In the genomic region with DNA sequence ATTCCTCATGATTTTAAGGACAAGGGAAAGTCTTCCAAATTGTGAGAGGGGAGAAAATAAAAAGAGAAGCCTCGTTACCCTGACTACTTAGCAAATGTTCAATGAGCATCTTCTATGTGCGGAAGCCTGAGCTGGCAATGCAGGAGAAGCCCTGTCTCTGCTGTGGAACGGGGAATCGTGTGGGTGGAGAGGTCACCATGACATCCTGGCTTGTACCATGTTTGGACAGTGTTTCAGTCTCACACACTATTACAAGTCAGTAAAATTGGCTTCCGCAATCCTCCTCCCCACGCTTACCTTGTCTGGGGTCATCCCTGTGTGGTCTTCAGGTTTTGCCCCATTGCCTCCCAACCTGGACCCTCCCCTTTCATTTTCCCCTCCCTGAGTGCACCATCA, we compare ENCODE assay signal across 19 cellular contexts.
DNase-seq lines count a peak whose midpoint lies in the region; ATAC-seq, FAIRE-seq and TF ChIP-seq lines count a peak whose summit lies in the region.
"Had no signal": no experiment of that assay in that cellular context is flagged by ENCODE, and none has a peak within 500 bp of the region (broad histone marks: within the 10 kb centered on the region; RNA-seq: fewer than 3 reads in every experiment).

No MANE protein-coding gene starts in this region.

- H3K79me1 ChIP-seq in H1 (ENCODE audit: low read depth, low read length), result no peaks in the 10 kb centered on the region

- no peak overlapping the region for H4K91ac ChIP-seq in H1 (replicated peaks; ENCODE audit: insufficient read length, low read length)

- WGBS in H1 (ENCODE audit: extremely low coverage in 1 of 2, insufficient coverage in 1 of 2, insufficient read length in 1 of 2, insufficient replicate concordance in 2 of 2, low coverage in 1 of 2, low lambda C conversion rate in 2 of 2, missing lambda C conversion rate in 1 of 2), 2 experiments, result 92% methylated on average over 6 of the region's 6 CpGs; no CpG with 5 or more reads in 1 of the 2 experiments
- WGBS in testis, 2 donors, result 56 to 71% methylated on average over 6 of the region's 6 CpGs
- 82% methylated on average over 6 of the region's 6 CpGs for WGBS in lower leg skin, 2 donors

- H3K9me3 Mint-ChIP-seq in GM23338 (no peaks in the 10 kb centered on the region; the same call in 2 of the 3 replicates), neural progenitor cell (peaks cover 3% of the 10 kb centered on the region)
- H3K9me3 Mint-ChIP-seq: CD8-positive, alpha-beta memory T cell had no signal

- H3K36me3 ChIP-seq in GM23338 (ENCODE audit: insufficient read depth), result no peaks in the 10 kb centered on the region
- H3K36me3 ChIP-seq in H1 (ENCODE audit: control insufficient read depth in 2 of 4, insufficient read depth in 4 of 4, low read length in 3 of 4), result no peaks in the 10 kb centered on the region
- H3K36me3 ChIP-seq in neural progenitor cell, result no peaks in the 10 kb centered on the region
- no peaks in the 10 kb centered on the region for H3K36me3 ChIP-seq in testis (ENCODE audit: low read depth, missing control alignments)
- H3K36me3 ChIP-seq: BLaER1 had no signal

- intact Hi-C loops in testis (cut with DNase I; ENCODE audit: low total_unique reads) (no loop called here), lower leg skin (cut with DNase I; ENCODE audit: low total_unique reads) (no loop called here)

- no peak for FAIRE-seq in H1 (lab: Jason Lieb, UNC)
- FAIRE-seq: GM12892, GM19239, H54 had no signal

- H3K27ac ChIP-seq in GM23338 (ENCODE audit: low read depth) (no peak overlapping the region), H1 (ENCODE audit: low read depth, low read length) (no peak overlapping the region), neural progenitor cell (no peak overlapping the region), testis (peak overlapping the region in 1 of 2 donors; percentile 81)
- H3K27ac ChIP-seq: BLaER1, HL-60 had no signal

- H3K56ac ChIP-seq in H1 (replicated peaks; ENCODE audit: insufficient read length, low read depth, low read length), result no peak overlapping the region

- H2BK120ac ChIP-seq in H1 (replicated peaks; ENCODE audit: low read depth, low read length), result peak overlapping the region; percentile 62

- H3K36me3 Mint-ChIP-seq in GM23338 (ENCODE audit: low read depth) (no peaks in the 10 kb centered on the region), neural progenitor cell (no peaks in the 10 kb centered on the region)
- H3K36me3 Mint-ChIP-seq: CD8-positive, alpha-beta memory T cell had no signal

- no peak overlapping the region for H3K23ac ChIP-seq in H1 (ENCODE audit: insufficient read length)

- DNase-seq in GM23338 (ENCODE audit: low spot score) (no peak), H1 (ENCODE audit: low read depth in 1 of 2, low spot score in 2 of 2) (no peak), neural progenitor cell (ENCODE audit: low spot score) (no peak), testis (peak; percentile 31), SKM-1 (lab: John Stamatoyannopoulos, UW; ENCODE audit: unreplicated experiment) (no peak), lower leg skin (ENCODE audit: low spot score in 2 of 2) (no peak)
- no peak for DNase-seq in stimulated activated CD4-positive, alpha-beta T cell treated with anti-CD3 and anti-CD28 coated beads, Interleukin-4, amount 100 ng/mL, for 24 hours
- DNase-seq: 8988T; AML-193; Caco-2; CD8-positive, alpha-beta memory T cell; DND-41; GDM1 had no signal

- H4K5ac ChIP-seq in H1 (ENCODE audit: insufficient read length, low read depth, low read length), result no peak overlapping the region

- no peak overlapping the region for H3K18ac ChIP-seq in H1 (ENCODE audit: extremely low read depth, low read length)

- H3K27me3 Mint-ChIP-seq in GM23338 (ENCODE audit: insufficient read depth, low read depth, poor library complexity) (peaks cover 4% of the 10 kb centered on the region), neural progenitor cell (ENCODE audit: insufficient read depth, low read depth) (peaks cover 4% of the 10 kb centered on the region)

- TF ChIP-seq RAD21 in H1 (IDR thresholded peaks at IDR 0.05 in 1 of 2, conservative IDR thresholded peaks at IDR 0.05 in 1 of 2; ENCODE audit: low read depth in 2 of 2, low read length in 2 of 2), result no peak

- peak overlapping the region; percentile 44; the same call in 1 of the 2 replicates for H2BK12ac ChIP-seq in H1 (ENCODE audit: low read depth, low read length)

- no peak overlapping the region for H2BK5ac ChIP-seq in H1 (ENCODE audit: low read depth, low read length)

- H2BK20ac ChIP-seq in H1 (ENCODE audit: low read length), result no peak overlapping the region

- peaks cover 7% of the 10 kb centered on the region for H3K9me2 ChIP-seq in GM23338 (ENCODE audit: insufficient read depth)

- H3K4me2 ChIP-seq in GM23338 (no peak overlapping the region), H1 (ENCODE audit: insufficient read depth in 1 of 2, low read depth in 2 of 2, low read length in 2 of 2) (no peak overlapping the region), neural progenitor cell (no peak overlapping the region)
- H3K4me2 ChIP-seq: BLaER1 had no signal

- TF ChIP-seq CTCF in GM23338 (conservative IDR thresholded peaks at IDR 0.05; ENCODE audit: low read depth in 2 of 2) (no peak), H1 (IDR thresholded peaks at IDR 0.05; ENCODE audit: control extremely low read depth in 1 of 3, insufficient read depth in 1 of 3, low read depth in 1 of 3, low read length in 3 of 3) (no peak), neural progenitor cell (IDR thresholded peaks at IDR 0.05) (no peak), testis (IDR thresholded peaks at IDR 0.05) (no peak), lower leg skin (IDR thresholded peaks at IDR 0.05) (no peak)

- TF ChIP-seq POLR2A in H1 (IDR thresholded peaks at IDR 0.05; ENCODE audit: control extremely low read depth in 1 of 2, low read depth in 2 of 2, low read length in 2 of 2) (no peak), testis (IDR thresholded peaks at IDR 0.05) (no peak), lower leg skin (IDR thresholded peaks at IDR 0.05) (no peak)

- H3K4me1 Mint-ChIP-seq in GM23338, result peaks cover 8% of the 10 kb centered on the region
- H3K4me1 Mint-ChIP-seq in neural progenitor cell, result peaks cover 2% of the 10 kb centered on the region

- no peak for TF ChIP-seq EP300 in H1 (IDR thresholded peaks at IDR 0.05; ENCODE audit: borderline replicate concordance in 1 of 2, low read depth in 2 of 2, low read length in 2 of 2)

- no peaks in the 10 kb centered on the region for H3K23me2 ChIP-seq in H1 (ENCODE audit: low read depth, low read length)

- H3K4me3 Mint-ChIP-seq in GM23338 (no peak overlapping the region), neural progenitor cell (no peak overlapping the region)
- H3K4me3 Mint-ChIP-seq: CD8-positive, alpha-beta memory T cell had no signal

- H2AK5ac ChIP-seq in H1 (ENCODE audit: low read depth, low read length), result 0 out of 2 replicates have a peak overlapping the region, but pooled peaks have one; percentile 56

- H3K4me1 ChIP-seq in GM23338 (ENCODE audit: insufficient read depth) (no peaks in the 10 kb centered on the region; the same call in 1 of the 2 replicates), H1 (replicated peaks in 1 of 4; ENCODE audit: control insufficient read depth in 3 of 4, insufficient read depth in 4 of 4, low read length in 3 of 4) (peaks cover 0 to 3% (median 1%) of the 10 kb centered on the region in 4 experiments; a peak in 2 of 7 replicates), neural progenitor cell (no peaks in the 10 kb centered on the region), testis (peaks cover 39% of the 10 kb centered on the region)

- H2BK15ac ChIP-seq in H1 (ENCODE audit: low read length), result no peak overlapping the region

- H2AFZ ChIP-seq in GM23338 (peak overlapping the region; percentile 87), H1 (ENCODE audit: low read length) (no peak overlapping the region; the same call in 1 of the 2 replicates), neural progenitor cell (replicated peaks) (peak overlapping the region; percentile 93)

- no peak overlapping the region for H3K4ac ChIP-seq in H1 (replicated peaks; ENCODE audit: insufficient read length, low read depth, low read length)

- H4K20me1 ChIP-seq in GM23338 (replicated peaks; ENCODE audit: insufficient read depth) (no peaks in the 10 kb centered on the region), H1 (replicated peaks in 1 of 2; ENCODE audit: control insufficient read depth in 1 of 2, insufficient read depth in 2 of 2, low read length in 2 of 2) (no peaks in the 10 kb centered on the region), neural progenitor cell (ENCODE audit: low read depth) (no peaks in the 10 kb centered on the region)
- H4K20me1 ChIP-seq: BLaER1 had no signal

- H3K9ac ChIP-seq in H1 (replicated peaks in 1 of 4; ENCODE audit: extremely low read depth in 1 of 4, low read depth in 3 of 4, low read length in 3 of 4) (no peak overlapping the region), neural progenitor cell (no peak overlapping the region)
- H3K9ac ChIP-seq: BLaER1 had no signal

- no peaks in the 10 kb centered on the region for H3F3A ChIP-seq in GM23338 (replicated peaks; ENCODE audit: low read depth)
- H3F3A ChIP-seq in neural progenitor cell (ENCODE audit: low read depth), result no peaks in the 10 kb centered on the region

- H3K4me3 ChIP-seq in GM23338 (no peak overlapping the region), H1 (ENCODE audit: extremely low read depth in 1 of 4, insufficient read depth in 2 of 4, low read depth in 3 of 4, low read length in 4 of 4) (no peak overlapping the region), neural progenitor cell (no peak overlapping the region), testis (no peak overlapping the region), lower leg skin (ENCODE audit: low read depth, poor library complexity, severe bottlenecking) (no peak overlapping the region)
- H3K4me3 ChIP-seq: BLaER1 had no signal

- H3K79me2 ChIP-seq in GM23338 (replicated peaks; ENCODE audit: insufficient read depth) (no peaks in the 10 kb centered on the region), H1 (ENCODE audit: control insufficient read depth in 1 of 2, insufficient read depth in 2 of 2, low read length in 2 of 2) (no peaks in the 10 kb centered on the region), neural progenitor cell (ENCODE audit: low read depth) (no peaks in the 10 kb centered on the region)

- H4K8ac ChIP-seq in H1 (ENCODE audit: extremely low read depth, insufficient read depth, low read length), result no peak overlapping the region

- H3K9me3 ChIP-seq in H1 (ENCODE audit: insufficient read depth in 2 of 2, low read depth in 1 of 2, low read length in 1 of 2) (no peaks in the 10 kb centered on the region), neural progenitor cell (ENCODE audit: low read depth) (no peaks in the 10 kb centered on the region), testis (no peaks in the 10 kb centered on the region)
- H3K9me3 ChIP-seq: BLaER1, Caco-2 had no signal

- no peak overlapping the region for H3K14ac ChIP-seq in H1 (ENCODE audit: insufficient read length)

- CTCF ChIA-PET in H1 (lab: Charles Lee; ENCODE audit: partially characterized antibody), result interaction anchor here (1.1 to 3.1 kb wide), 2 partner anchors 15 to 252 kb away, joined by 3 to 7 read pairs; no protein-coding TSS in a partner anchor

- H3K27ac Mint-ChIP-seq in GM23338 (no peak overlapping the region), neural progenitor cell (no peak overlapping the region)
- H3K27ac Mint-ChIP-seq: CD8-positive, alpha-beta memory T cell had no signal

- ATAC-seq in GM23338, result no peak
- ATAC-seq: HCT116 had no signal

- POLR2A ChIA-PET in H1 (lab: Charles Lee; ENCODE audit: partially characterized antibody), result no interaction called here

- H3K27me3 ChIP-seq in GM23338 (ENCODE audit: insufficient read depth) (no peaks in the 10 kb centered on the region), H1 (replicated peaks in 1 of 4; ENCODE audit: control insufficient read depth in 3 of 4, extremely low read depth in 1 of 4, insufficient read depth in 3 of 4, low read length in 3 of 4) (no peaks in the 10 kb centered on the region), neural progenitor cell (no peaks in the 10 kb centered on the region), testis (no peaks in the 10 kb centered on the region)
- H3K27me3 ChIP-seq: BLaER1 had no signal
